ENCODE assay signal across 8 cellular contexts in the genomic region with DNA sequence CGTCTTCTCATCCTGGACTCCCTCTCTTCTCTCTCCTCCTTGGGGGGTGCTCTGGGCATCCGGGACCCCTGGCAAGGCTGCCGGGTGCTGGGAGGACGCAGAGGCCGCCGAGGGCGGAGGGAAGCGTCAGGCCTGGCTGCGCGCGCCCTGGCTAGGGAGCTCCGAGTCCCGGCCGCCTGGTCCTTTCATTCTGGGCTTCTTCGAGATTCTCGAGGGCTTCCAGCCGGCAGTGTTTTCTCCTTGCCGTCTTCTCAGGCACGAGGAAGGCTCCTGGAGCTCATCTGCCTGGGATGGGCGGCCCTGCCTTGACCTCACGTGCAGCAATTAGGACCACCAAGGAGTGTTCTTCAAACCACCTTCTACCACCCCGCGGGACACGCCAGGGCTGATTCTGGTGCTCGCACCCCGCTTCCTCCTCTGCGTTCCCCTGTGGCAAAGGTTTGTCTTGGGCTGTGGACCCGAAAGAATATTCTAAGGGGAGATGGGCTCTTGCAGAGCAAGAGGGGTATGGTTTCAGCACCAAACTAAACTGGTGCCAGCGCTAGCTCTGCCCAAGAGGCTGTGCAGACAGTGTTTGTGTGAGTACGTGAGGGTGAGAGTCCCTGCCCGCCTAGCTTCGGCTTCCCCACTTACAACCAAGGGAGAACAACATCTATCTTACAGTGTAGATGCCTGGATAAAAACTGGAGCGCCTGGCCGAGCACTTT.
DNase-seq lines count a peak whose midpoint lies in the region; ATAC-seq and TF ChIP-seq lines count a peak whose summit lies in the region.

No MANE protein-coding gene starts in this region.

- DNase-seq in activated naive CD4-positive, alpha-beta T cell treated with Interleukin-2 at 50 U/mL for 16 hours = no peak
- no peak for DNase-seq in effector memory CD4-positive, alpha-beta T cell
- DNase-seq in NOMO-1 treated with dmso at 0.1 percent for 144 hours (lab: John Stamatoyannopoulos, UW; ENCODE audit: unreplicated experiment) (no peak), GM13977 (ENCODE audit: low spot score) (no peak)

- H3K27me3 Mint-ChIP-seq in activated naive CD4-positive, alpha-beta T cell treated with anti-CD3 and anti-CD28 coated beads, Interleukin-2, amount 50 U/mL, for 24 hours = no peaks in the 10 kb centered on the region

- H3K9me3 ChIP-seq in OCI-LY3 (ENCODE audit: insufficient read depth, low read length) = no peaks in the 10 kb centered on the region
- H3K9me3 ChIP-seq in effector memory CD4-positive, alpha-beta T cell (ENCODE audit: control insufficient read depth, low read length) = no peaks in the 10 kb centered on the region
- no peaks in the 10 kb centered on the region for H3K9me3 ChIP-seq in muscle layer of duodenum (ENCODE audit: control insufficient read depth in 1 of 2, low read length in 2 of 2)

- no peak overlapping the region for H3K27ac ChIP-seq in OCI-LY3 (ENCODE audit: low read length)
- peak overlapping the region; percentile 67 for H3K27ac ChIP-seq in effector memory CD4-positive, alpha-beta T cell (ENCODE audit: insufficient read depth, low read length, poor library complexity, severe bottlenecking)
- H3K27ac ChIP-seq in muscle layer of duodenum (ENCODE audit: low read length) = no peak overlapping the region

- H3K4me1 ChIP-seq in OCI-LY3 (ENCODE audit: low read length) = peaks cover 26% of the 10 kb centered on the region
- H3K4me1 ChIP-seq in effector memory CD4-positive, alpha-beta T cell (ENCODE audit: control insufficient read depth, insufficient read depth, low read length, poor library complexity, severe bottlenecking) = peaks cover 56% of the 10 kb centered on the region
- H3K4me1 ChIP-seq in muscle layer of duodenum (ENCODE audit: control insufficient read depth in 1 of 2, insufficient read depth in 2 of 2, low read length in 2 of 2) = peaks cover 9 to 30% of the 10 kb centered on the region in 2 donors

- H3K4me2 ChIP-seq in OCI-LY3 (ENCODE audit: low read length) = peak overlapping the region; percentile 77

- TF ChIP-seq CTCF in OCI-LY3 (IDR thresholded peaks at IDR 0.05; ENCODE audit: low read depth, low read length) (no peak), GM13977 (IDR thresholded peaks at IDR 0.05; ENCODE audit: extremely low read depth, insufficient read depth, missing control alignments) (no peak)

- no peak overlapping the region for H2AFZ ChIP-seq in OCI-LY3 (ENCODE audit: low read depth, low read length)

- H3K36me3 ChIP-seq in OCI-LY3 (replicated peaks; ENCODE audit: low read depth, low read length) (peaks cover 27% of the 10 kb centered on the region), muscle layer of duodenum (ENCODE audit: control insufficient read depth in 1 of 2, insufficient read depth in 2 of 2, low read length in 2 of 2) (no peaks in the 10 kb centered on the region)
- H3K36me3 ChIP-seq in effector memory CD4-positive, alpha-beta T cell (ENCODE audit: control insufficient read depth, insufficient read depth, low read length) = peaks cover 14% of the 10 kb centered on the region

- peaks cover 83% of the 10 kb centered on the region for H4K20me1 ChIP-seq in OCI-LY3 (ENCODE audit: insufficient read depth, low read length)

- H3K9ac ChIP-seq in OCI-LY3 (ENCODE audit: low read length) = no peak overlapping the region

- H3K27me3 ChIP-seq in OCI-LY3 (ENCODE audit: low read depth, low read length) (no peaks in the 10 kb centered on the region), muscle layer of duodenum (ENCODE audit: low read depth, low read length) (no peaks in the 10 kb centered on the region)
- no peaks in the 10 kb centered on the region for H3K27me3 ChIP-seq in effector memory CD4-positive, alpha-beta T cell (replicated peaks; ENCODE audit: control insufficient read depth, insufficient read depth, low read length, poor library complexity, severe bottlenecking)

- H3K36me3 Mint-ChIP-seq in activated naive CD4-positive, alpha-beta T cell treated with anti-CD3 and anti-CD28 coated beads, Interleukin-2, amount 50 U/mL, for 24 hours = peaks cover 7% of the 10 kb centered on the region

- peak overlapping the region; percentile 92 for H3K27ac Mint-ChIP-seq in activated naive CD4-positive, alpha-beta T cell treated with anti-CD3 and anti-CD28 coated beads, Interleukin-2, amount 50 U/mL, for 24 hours

- no peak for ATAC-seq in GM19324 (IDR thresholded peaks at IDR 0.05; ENCODE audit: low FRiP score, unreplicated experiment)

- in situ Hi-C loops in GM13977 (cut with MboI; ENCODE audit: low pct_unique_long_range_greater_than_20kb, low sequenced_read_pairs, unreplicated experiment) = no loop called here

- H3K4me1 Mint-ChIP-seq in activated naive CD4-positive, alpha-beta T cell treated with anti-CD3 and anti-CD28 coated beads, Interleukin-2, amount 50 U/mL, for 24 hours = peaks cover 78% of the 10 kb centered on the region

- H3K4me3 ChIP-seq in OCI-LY3 (ENCODE audit: low read length) = peak overlapping the region; percentile 75
- peak overlapping the region; percentile 57 for H3K4me3 ChIP-seq in effector memory CD4-positive, alpha-beta T cell (ENCODE audit: insufficient read depth, low read depth, low read length, poor library complexity, severe bottlenecking)
- H3K4me3 ChIP-seq in muscle layer of duodenum (ENCODE audit: low read depth in 1 of 2, low read length in 2 of 2) = peak overlapping the region; percentile 66 to 80

- peak overlapping the region; percentile 83 for H3K4me3 Mint-ChIP-seq in activated naive CD4-positive, alpha-beta T cell treated with anti-CD3 and anti-CD28 coated beads, Interleukin-2, amount 50 U/mL, for 24 hours

- H3K9me3 Mint-ChIP-seq in activated naive CD4-positive, alpha-beta T cell treated with anti-CD3 and anti-CD28 coated beads, Interleukin-2, amount 50 U/mL, for 24 hours = no peaks in the 10 kb centered on the region

- peaks cover 98% of the 10 kb centered on the region for H3K79me2 ChIP-seq in OCI-LY3 (ENCODE audit: low read length)
